In the genomic region with DNA sequence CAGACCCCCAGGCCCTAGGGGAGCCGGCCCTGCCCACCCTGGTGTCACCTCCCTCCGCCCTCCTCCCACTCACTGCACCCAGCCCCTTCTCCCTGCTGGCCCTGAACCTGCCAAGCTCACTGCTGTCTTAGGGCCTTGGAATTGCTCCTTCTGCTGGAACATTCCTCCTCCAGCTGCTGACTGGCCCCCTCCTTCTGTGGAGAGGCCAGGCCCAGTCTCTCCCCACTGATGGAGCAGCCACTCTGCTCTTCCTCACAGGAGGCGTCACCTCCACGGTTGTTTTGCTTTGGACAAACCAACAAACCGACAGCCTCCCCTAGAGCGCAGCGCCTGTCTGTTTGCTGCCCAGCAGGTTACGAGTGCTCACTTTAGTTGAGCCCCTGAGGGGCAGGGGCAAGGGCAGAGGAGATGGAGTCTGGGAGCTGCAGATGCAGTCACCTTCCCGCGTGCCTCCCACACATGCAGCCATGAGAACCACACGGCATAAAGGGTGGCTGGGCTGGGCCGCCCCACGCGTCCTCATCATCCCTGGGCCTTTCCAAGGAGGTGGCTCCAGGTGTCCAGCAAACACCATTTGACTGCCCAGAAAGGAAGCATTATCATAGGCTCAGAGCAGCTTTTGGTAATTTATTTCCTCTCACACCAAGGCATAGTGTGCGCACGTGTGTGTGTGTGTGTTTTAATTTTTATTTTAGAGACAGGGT, we compare ENCODE assay signal across 16 cellular contexts. TPM values are rescaled to one million over a fixed set of nuclear protein-coding genes. Genes with fewer than 3 reads are reported as not detected.
DNase-seq lines count a peak whose midpoint lies in the region; ATAC-seq and TF ChIP-seq lines count a peak whose summit lies in the region.
"Had no signal": no experiment of that assay in that cellular context is flagged by ENCODE, and none has a peak within 500 bp of the region (broad histone marks: within the 10 kb centered on the region; RNA-seq: fewer than 3 reads in every experiment).

No MANE protein-coding gene starts in this region.

- no peak overlapping the region for H2AFZ ChIP-seq in neuronal stem cell (ENCODE audit: low read length)

- H3K4me3 ChIP-seq in HEK293 (ENCODE audit: low read depth, low read length), result no peak overlapping the region
- H3K4me3 ChIP-seq in choroid plexus epithelial cell (ENCODE audit: low read depth, low read length), result no peak overlapping the region
- no peak overlapping the region for H3K4me3 ChIP-seq in neuronal stem cell (ENCODE audit: low read length in 2 of 2)

- no peak overlapping the region for H4K8ac ChIP-seq in neuronal stem cell (ENCODE audit: low read depth, low read length)

- H3K36me3 ChIP-seq in HEK293 (ENCODE audit: control insufficient read depth in 2 of 2, insufficient read depth in 1 of 2, low read length in 2 of 2) (peaks cover 0 to 47% of the 10 kb centered on the region in 2 experiments; a peak in 1 of 3 replicates), neuronal stem cell (replicated peaks in 1 of 2; ENCODE audit: control insufficient read depth in 2 of 2, insufficient read depth in 2 of 2, low read length in 2 of 2) (peaks cover 9 to 31% of the 10 kb centered on the region in 2 donors)

- H2BK12ac ChIP-seq in neuronal stem cell (ENCODE audit: low read length), result no peak overlapping the region

- H2AK5ac ChIP-seq in neuronal stem cell (ENCODE audit: low read depth, low read length), result no peak overlapping the region

- CTCF ChIA-PET in HEK293 (lab: Yijun Ruan, JAX), result no interaction called here

- H3K23ac ChIP-seq in neuronal stem cell (ENCODE audit: low read depth, low read length, poor library complexity), result peak overlapping the region; percentile 91

- POLR2A ChIA-PET in HEK293 (lab: Yijun Ruan, JAX), result interaction anchor here (0.7 kb wide), 1 partner anchor 23 kb away, joined by 3 read pairs; the partner anchor contains the start of gene PPIE

- H3K18ac ChIP-seq in neuronal stem cell (ENCODE audit: low read length), result no peak overlapping the region

- H2BK120ac ChIP-seq in neuronal stem cell (ENCODE audit: low read depth, low read length), result no peak overlapping the region

- H3K79me1 ChIP-seq in neuronal stem cell (ENCODE audit: low read depth, low read length), result no peaks in the 10 kb centered on the region

- no peak for ATAC-seq in GM18909 (IDR thresholded peaks at IDR 0.05; ENCODE audit: poor library complexity, unreplicated experiment)

- H3K14ac ChIP-seq in neuronal stem cell (ENCODE audit: low read length), result no peak overlapping the region

- H3K4me1 ChIP-seq in HEK293 (ENCODE audit: control insufficient read depth, insufficient read depth, low read length) (no peaks in the 10 kb centered on the region), neuronal stem cell (ENCODE audit: control insufficient read depth in 2 of 2, insufficient read depth in 1 of 2, low read depth in 1 of 2, low read length in 2 of 2) (no peaks in the 10 kb centered on the region)

- H3K9me3 ChIP-seq in HEK293 (ENCODE audit: control insufficient read depth, insufficient read depth, low read depth, low read length) (no peaks in the 10 kb centered on the region), neuronal stem cell (replicated peaks in 1 of 2; ENCODE audit: control insufficient read depth in 2 of 2, insufficient read depth in 1 of 2, low read depth in 1 of 2, low read length in 2 of 2) (peaks cover 0 to 4% of the 10 kb centered on the region in 2 donors)

- H3K27ac ChIP-seq in HEK293 (ENCODE audit: extremely low read depth, low read depth, low read length), result no peak overlapping the region
- no peak overlapping the region for H3K27ac ChIP-seq in neuronal stem cell (replicated peaks; ENCODE audit: low read length)

- no peak overlapping the region for H4K91ac ChIP-seq in neuronal stem cell (ENCODE audit: low read depth, low read length, poor library complexity)

- TF ChIP-seq CTCF in HEK293 (tag by site-specific recombination; IDR thresholded peaks at IDR 0.05) (no peak), choroid plexus epithelial cell (conservative IDR thresholded peaks at IDR 0.05; ENCODE audit: low read depth, low read length) (no peak)

- H2BK5ac ChIP-seq in neuronal stem cell (ENCODE audit: low read length), result no peak overlapping the region

- no CpG with 5 or more reads among the region's 16 CpGs for WGBS in neuronal stem cell (ENCODE audit: extremely low coverage in 2 of 2, insufficient read length in 2 of 2, insufficient replicate concordance in 1 of 2), 2 donors

- no peaks in the 10 kb centered on the region for H3K27me3 ChIP-seq in neuronal stem cell (ENCODE audit: control insufficient read depth in 3 of 3, insufficient read depth in 3 of 3, low read depth in 1 of 3, low read length in 3 of 3)

- no peak overlapping the region for H3K4me2 ChIP-seq in neuronal stem cell (ENCODE audit: insufficient read depth, low read length, poor library complexity, severe bottlenecking)

- H3K9ac ChIP-seq in neuronal stem cell (ENCODE audit: low read depth, low read length, poor library complexity), result peak overlapping the region; percentile 21

- DNase-seq in NCI-H345 (lab: John Stamatoyannopoulos, UW), result peak; percentile 24
- peak; percentile 11 for DNase-seq in choroid plexus epithelial cell (ENCODE audit: low read depth)
- DNase-seq in neuronal stem cell (ENCODE audit: low spot score), result no peak
- no peak for DNase-seq in HT-29 (ENCODE audit: low spot score)
- no peak for DNase-seq in stimulated activated CD4-positive, alpha-beta T cell treated with anti-CD3 and anti-CD28 coated beads, Interleukin-4, amount 100 ng/mL, for 4 hours
- DNase-seq: CD4-positive, CD25-positive, alpha-beta regulatory T cell; COR-L47; DMS153; Kasumi-1; NCI-H1694 treated with DMSO at 0.1 percent for 48 hours; NCI-H2081 treated with DMSO at 0.1 percent for 48 hours; NCI-H526; Right ventricle myocardium superior had no signal

- no peak overlapping the region for H2BK15ac ChIP-seq in neuronal stem cell (ENCODE audit: low read length)

- no peak overlapping the region for H3K4ac ChIP-seq in neuronal stem cell (ENCODE audit: low read length)

TF ChIP-seq in HEK293, 187 proteins besides CTCF, POLR2A, EP300 and RAD21 (continues in another document):
- TF ChIP-seq TCF7L2 (IDR thresholded peaks at IDR 0.05; ENCODE audit: borderline replicate concordance, low read depth, low read length), result no peak
- peak; percentile 61 for TF ChIP-seq ZNF341 (tag by site-specific recombination; IDR thresholded peaks at IDR 0.05; ENCODE audit: low read depth)
- TF ChIP-seq, protein P1, sequence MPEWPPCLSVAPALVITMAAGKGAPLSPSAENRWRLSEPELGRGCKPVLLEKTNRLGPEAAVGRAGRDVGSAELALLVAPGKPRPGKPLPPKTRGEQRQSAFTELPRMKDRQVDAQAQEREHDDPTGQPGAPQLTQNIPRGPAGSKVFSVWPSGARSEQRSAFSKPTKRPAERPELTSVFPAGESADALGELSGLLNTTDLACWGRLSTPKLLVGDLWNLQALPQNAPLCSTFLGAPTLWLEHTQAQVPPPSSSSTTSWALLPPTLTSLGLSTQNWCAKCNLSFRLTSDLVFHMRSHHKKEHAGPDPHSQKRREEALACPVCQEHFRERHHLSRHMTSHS (tag by site-specific recombination; IDR thresholded peaks at IDR 0.05), result no peak
- TF ChIP-seq ZNF514 (tag by site-specific recombination; IDR thresholded peaks at IDR 0.05), result no peak
- TF ChIP-seq, protein P2, sequence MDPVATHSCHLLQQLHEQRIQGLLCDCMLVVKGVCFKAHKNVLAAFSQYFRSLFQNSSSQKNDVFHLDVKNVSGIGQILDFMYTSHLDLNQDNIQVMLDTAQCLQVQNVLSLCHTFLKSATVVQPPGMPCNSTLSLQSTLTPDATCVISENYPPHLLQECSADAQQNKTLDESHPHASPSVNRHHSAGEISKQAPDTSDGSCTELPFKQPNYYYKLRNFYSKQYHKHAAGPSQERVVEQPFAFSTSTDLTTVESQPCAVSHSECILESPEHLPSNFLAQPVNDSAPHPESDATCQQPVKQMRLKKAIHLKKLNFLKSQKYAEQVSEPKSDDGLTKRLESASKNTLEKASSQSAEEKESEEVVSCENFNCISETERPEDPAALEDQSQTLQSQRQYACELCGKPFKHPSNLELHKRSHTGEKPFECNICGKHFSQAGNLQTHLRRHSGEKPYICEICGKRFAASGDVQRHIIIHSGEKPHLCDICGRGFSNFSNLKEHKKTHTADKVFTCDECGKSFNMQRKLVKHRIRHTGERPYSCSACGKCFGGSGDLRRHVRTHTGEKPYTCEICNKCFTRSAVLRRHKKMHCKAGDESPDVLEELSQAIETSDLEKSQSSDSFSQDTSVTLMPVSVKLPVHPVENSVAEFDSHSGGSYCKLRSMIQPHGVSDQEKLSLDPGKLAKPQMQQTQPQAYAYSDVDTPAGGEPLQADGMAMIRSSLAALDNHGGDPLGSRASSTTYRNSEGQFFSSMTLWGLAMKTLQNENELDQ (tag by site-specific recombination; IDR thresholded peaks at IDR 0.05; ENCODE audit: low read depth), result no peak
- TF ChIP-seq ZBTB7A (tag by site-specific recombination; IDR thresholded peaks at IDR 0.05; ENCODE audit: low read depth), result no peak
- TF ChIP-seq, protein P3, sequence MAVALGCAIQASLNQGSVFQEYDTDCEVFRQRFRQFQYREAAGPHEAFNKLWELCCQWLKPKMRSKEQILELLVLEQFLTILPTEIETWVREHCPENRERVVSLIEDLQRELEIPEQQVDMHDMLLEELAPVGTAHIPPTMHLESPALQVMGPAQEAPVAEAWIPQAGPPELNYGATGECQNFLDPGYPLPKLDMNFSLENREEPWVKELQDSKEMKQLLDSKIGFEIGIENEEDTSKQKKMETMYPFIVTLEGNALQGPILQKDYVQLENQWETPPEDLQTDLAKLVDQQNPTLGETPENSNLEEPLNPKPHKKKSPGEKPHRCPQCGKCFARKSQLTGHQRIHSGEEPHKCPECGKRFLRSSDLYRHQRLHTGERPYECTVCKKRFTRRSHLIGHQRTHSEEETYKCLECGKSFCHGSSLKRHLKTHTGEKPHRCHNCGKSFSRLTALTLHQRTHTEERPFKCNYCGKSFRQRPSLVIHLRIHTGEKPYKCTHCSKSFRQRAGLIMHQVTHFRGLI (tag by site-specific recombination; IDR thresholded peaks at IDR 0.05), result no peak

RNA-seq across cellular contexts. Expression of gene OXCT2, which starts 9.4 kb away (rescaled TPM):
- polyA plus RNA-seq in neuronal stem cell (2013, experiment 1 of 2), result 0.82 TPM
- polyA plus RNA-seq in neuronal stem cell (2013, experiment 2 of 2), result 0.82 TPM
- total RNA-seq in HT-29 (2014; rRNA removed; shearing (Covaris generic)), result 3.4 and 4.6 TPM in 2 replicates
- total RNA-seq: CD4-positive, CD25-positive, alpha-beta regulatory T cell; MCF 10A had no signal
- polyA plus RNA-seq: CD4-positive, CD25-positive, alpha-beta regulatory T cell had no signal

RNA-seq across cellular contexts. Expression of gene PPIE, which starts 23.0 kb away (rescaled TPM):
- 49.7 TPM for polyA plus RNA-seq in neuronal stem cell (2013, experiment 1 of 2)
- polyA plus RNA-seq in neuronal stem cell (2013, experiment 2 of 2), result 46.8 TPM
- 34.8 and 38.8 TPM in 2 replicates for total RNA-seq in HT-29 (2014; rRNA removed; shearing (Covaris generic))

RNA-seq across cellular contexts. Expression of gene BMP8B, which starts 27.0 kb away (rescaled TPM):
- polyA plus RNA-seq in neuronal stem cell (2013, experiment 1 of 2), result 0.82 TPM
- polyA plus RNA-seq in neuronal stem cell (2013, experiment 2 of 2), result 0.89 TPM
- 2.9 and 3.5 TPM in 2 replicates for total RNA-seq in HT-29 (2014; rRNA removed; shearing (Covaris generic))

Comparison
In these comparisons a context has a peak if more than half of its experiments do, and no peak if none do; other contexts are left out.
1. DNase-seq: peak in NCI-H345 (single experiment) and choroid plexus epithelial cell (single experiment); none in neuronal stem cell (single experiment), HT-29 (single experiment) and stimulated activated CD4-positive, alpha-beta T cell treated with anti-CD3 and anti-CD28 coated beads, Interleukin-4, amount 100 ng/mL, for 4 hours (0 of 2).